Comparison of ENCODE assay signal across 8 cellular contexts in genomic region chr18:45837283-45838070, GRCh38.
DNase-seq lines count a peak whose midpoint lies in the region; ATAC-seq and TF ChIP-seq lines count a peak whose summit lies in the region.

No MANE protein-coding gene starts in this region.

- H3K4me3 ChIP-seq in AG09309 (ENCODE audit: control insufficient read depth, low read depth, low read length) (no peak overlapping the region), epithelial cell of esophagus (ENCODE audit: low read length) (no peak overlapping the region)

- H3K36me3 Mint-ChIP-seq in nephron progenitor cell (ENCODE audit: low read depth), result no peaks in the 10 kb centered on the region

- H3K27ac Mint-ChIP-seq in nephron progenitor cell, result no peak overlapping the region

- ATAC-seq in GM21825 (IDR thresholded peaks at IDR 0.05; ENCODE audit: unreplicated experiment), result peak; percentile 57
- ATAC-seq in activated CD4-positive, CD25-positive, alpha-beta regulatory T cell treated with anti-CD3 and anti-CD28 coated beads, Interleukin-2, amount 50 U/mL, for 24 hours, result peak; percentile 61 to 67

- peaks cover 26% of the 10 kb centered on the region for H3K4me1 Mint-ChIP-seq in nephron progenitor cell

- peak; percentile 14 for TF ChIP-seq CTCF in AG09309 (IDR thresholded peaks at IDR 0.05; ENCODE audit: control insufficient read depth, insufficient read depth, low read depth, low read length, missing control alignments)
- TF ChIP-seq CTCF in epithelial cell of esophagus (IDR thresholded peaks at IDR 0.05; ENCODE audit: insufficient read depth, low read depth, low read length, missing control alignments), result no peak
- peak; percentile 6 for TF ChIP-seq CTCF in nephron progenitor cell (IDR thresholded peaks at IDR 0.05)

- H3K27me3 Mint-ChIP-seq in nephron progenitor cell (ENCODE audit: low read depth, poor library complexity), result peaks cover 71% of the 10 kb centered on the region

- DNase-seq in AG09309 (ENCODE audit: low read depth), result no peak
- DNase-seq in epithelial cell of esophagus (ENCODE audit: low read depth), result peak; percentile 67
- DNase-seq in nephron progenitor cell, result peak; percentile 78
- no peak for DNase-seq in glomerular visceral epithelial cell (ENCODE audit: extremely low spot score)
- DNase-seq in NCI-H2107 treated with DMSO at 0.1 percent for 48 hours (lab: John Stamatoyannopoulos, UW; ENCODE audit: unreplicated experiment), result no peak
- DNase-seq in HuH-7 (ENCODE audit: low spot score), result no peak

- peak overlapping the region; percentile 73 for H3K4me3 Mint-ChIP-seq in nephron progenitor cell

- no peaks in the 10 kb centered on the region for H3K9me3 Mint-ChIP-seq in nephron progenitor cell

Comparison
In these comparisons a context has a peak if more than half of its experiments do, and no peak if none do; other contexts are left out.
1. DNase-seq: peak in epithelial cell of esophagus (single experiment) and nephron progenitor cell (single experiment); none in AG09309 (single experiment), glomerular visceral epithelial cell (single experiment), NCI-H2107 treated with DMSO at 0.1 percent for 48 hours (single experiment) and HuH-7 (single experiment).